25 cellular contexts compared by ENCODE assay signal in genomic region chr6:127058027-127058426, GRCh38.
DNase-seq lines count a peak whose midpoint lies in the region; ATAC-seq and TF ChIP-seq lines count a peak whose summit lies in the region.
"Had no signal": no experiment of that assay in that cellular context is flagged by ENCODE, and none has a peak within 500 bp of the region (broad histone marks: within the 10 kb centered on the region; RNA-seq: fewer than 3 reads in every experiment).

No MANE protein-coding gene starts in this region.

- H3K9ac ChIP-seq in IMR-90 (ENCODE audit: low read depth, low read length) = no peak overlapping the region
- H3K9ac ChIP-seq: BLaER1 treated with 17β-estradiol and CSF1 and Interleukin-3, amounts not matched to agents 10 nM and 100 nM; parathyroid adenoma had no signal

- no peak overlapping the region for H4K5ac ChIP-seq in IMR-90 (ENCODE audit: low read depth, low read length)

- no peak for TF ChIP-seq CTCF in IMR-90 (conservative IDR thresholded peaks at IDR 0.05; ENCODE audit: low read depth, low read length)
- TF ChIP-seq CTCF in astrocyte of the cerebellum (IDR thresholded peaks at IDR 0.05; ENCODE audit: low read depth, low read length, missing control alignments) = no peak
- no peak for TF ChIP-seq CTCF in fibroblast of villous mesenchyme (IDR thresholded peaks at IDR 0.05; ENCODE audit: insufficient read depth, low read depth, low read length)

- no peak overlapping the region for H2AK5ac ChIP-seq in IMR-90 (ENCODE audit: low read depth, low read length)

- TF ChIP-seq POLR2A in IMR-90 (IDR thresholded peaks at IDR 0.05; ENCODE audit: low read depth, low read length) = no peak

- ATAC-seq in IMR-90 (ENCODE audit: low read depth) = no peak
- ATAC-seq: left colon; natural killer cell treated with Interleukin-12 subunit alpha and Interleukin-12 subunit beta and Interleukin-15 and Interleukin-18, amount 100 ng/mL, for 72 hours had no signal

- no peak overlapping the region for H3K4me3 ChIP-seq in IMR-90 (ENCODE audit: insufficient read depth, low read depth, low read length)
- no peak overlapping the region for H3K4me3 ChIP-seq in astrocyte of the cerebellum (ENCODE audit: low read depth, low read length)
- no peak overlapping the region for H3K4me3 ChIP-seq in fibroblast of villous mesenchyme (ENCODE audit: low read depth, low read length)
- H3K4me3 ChIP-seq in H7 (ENCODE audit: insufficient read depth, low read depth, low read length) = no peak overlapping the region
- H3K4me3 ChIP-seq: BLaER1 treated with 17β-estradiol and CSF1 and Interleukin-3, amounts not matched to agents 10 nM and 100 nM; HAP-1; skin epidermis; upper lobe of left lung had no signal

- 0 out of 2 replicates have a peak, but pooled peaks cover under 1% of the 10 kb centered on the region for H3K4me1 ChIP-seq in IMR-90 (ENCODE audit: control insufficient read depth, insufficient read depth, low read length)
- H3K4me1 ChIP-seq: HAP-1, parathyroid adenoma, upper lobe of left lung had no signal

- H2BK15ac ChIP-seq in IMR-90 (ENCODE audit: low read depth, low read length) = no peak overlapping the region

- H3K14ac ChIP-seq in IMR-90 (replicated peaks; ENCODE audit: low read depth, low read length) = no peak overlapping the region

- H2AK9ac ChIP-seq in IMR-90 (replicated peaks; ENCODE audit: low read depth, low read length, poor library complexity) = no peak overlapping the region

- H3K36me3 ChIP-seq in IMR-90 (ENCODE audit: control insufficient read depth, insufficient read depth, low read length) (no peaks in the 10 kb centered on the region), H7 (replicated peaks; ENCODE audit: control insufficient read depth, insufficient read depth, low read length) (no peaks in the 10 kb centered on the region)
- H3K36me3 ChIP-seq: BLaER1 treated with 17β-estradiol and CSF1 and Interleukin-3, amounts not matched to agents 10 nM and 100 nM; HAP-1; upper lobe of left lung had no signal

- no peak overlapping the region for H3K4ac ChIP-seq in IMR-90 (ENCODE audit: low read depth, low read length)

- no peak for TF ChIP-seq RAD21 in IMR-90 (IDR thresholded peaks at IDR 0.05; ENCODE audit: low read length)

- no peak overlapping the region for H3K56ac ChIP-seq in IMR-90 (ENCODE audit: extremely low read depth, insufficient read depth, low read length)

- CTCF ChIA-PET in IMR-90 (lab: Yijun Ruan, JAX) = interaction anchor here (1.0 kb wide), 1 partner anchor 13 kb away, joined by 3 read pairs; no protein-coding TSS in a partner anchor

- BruUV-seq in IMR-90 (replicated peaks; lab: Mats Ljungman, UMichigan) = no TSS peak

- WGBS in IMR-90 (ENCODE audit: extremely low coverage in 2 of 2, insufficient read length in 1 of 2), 2 experiments = no CpG with 5 or more reads among the region's 2 CpGs

- H3K4me2 ChIP-seq in IMR-90 (ENCODE audit: low read depth, low read length) = no peak overlapping the region
- H3K4me2 ChIP-seq: BLaER1 treated with 17β-estradiol and CSF1 and Interleukin-3, amounts not matched to agents 10 nM and 100 nM had no signal

- H4K20me1 ChIP-seq in IMR-90 (ENCODE audit: insufficient read depth, low read length) = no peaks in the 10 kb centered on the region
- H4K20me1 ChIP-seq: BLaER1 treated with 17β-estradiol and CSF1 and Interleukin-3, amounts not matched to agents 10 nM and 100 nM had no signal

- dilution Hi-C loops in IMR-90 (cut with HindIII; ENCODE audit: low sequenced_read_pairs, unreplicated experiment) = no loop called here

- no peak overlapping the region for H4K91ac ChIP-seq in IMR-90 (ENCODE audit: insufficient read depth, low read depth, low read length)

- no peak overlapping the region for H2BK5ac ChIP-seq in IMR-90 (ENCODE audit: low read depth, low read length, poor library complexity, severe bottlenecking)

- no peak overlapping the region for H3K27ac ChIP-seq in IMR-90 (ENCODE audit: insufficient read depth, low read length)
- H3K27ac ChIP-seq: BLaER1 treated with 17β-estradiol and CSF1 and Interleukin-3, amounts not matched to agents 10 nM and 100 nM; parathyroid adenoma; skin epidermis; upper lobe of left lung had no signal

- peak; percentile 70 for DNase-seq in A172 (ENCODE audit: low spot score)
- peak; percentile 48 for DNase-seq in IMR-90
- DNase-seq in astrocyte of the cerebellum (ENCODE audit: low read depth) = peak; percentile 13
- peak; percentile 27 for DNase-seq in fibroblast of villous mesenchyme (ENCODE audit: low read depth)
- DNase-seq in activated CD4-positive, CD25-positive, alpha-beta regulatory T cell treated with anti-CD3 and anti-CD28 coated beads, Interleukin-2, amount 50 U/mL, for 72 hours = no peak
- no peak for DNase-seq in activated naive CD4-positive, alpha-beta T cell (lab: John Stamatoyannopoulos, UW)
- no peak for DNase-seq in hippocampal formation (lab: John Stamatoyannopoulos, UW)
- no peak for DNase-seq in H7
- DNase-seq: 8988T; activated CD4-positive, alpha-beta T cell treated with anti-CD3 and anti-CD28 coated beads for 48 hours; activated CD8-positive, alpha-beta memory T cell treated with anti-CD3 and anti-CD28 coated beads, Interleukin-2, amount 50 U/mL, for 4 hours; effector CD4-positive, alpha-beta T cell; foreskin melanocyte; KG1; left colon; NCI-H2029 treated with DMSO at 0.1 percent for 48 hours; NCI-H446 treated with DMSO at 0.1 percent for 48 hours; NK-92 treated with Interleukin-12 subunit alpha and Interleukin-12 subunit beta, amount 100 ng/mL, for 24 hours; stimulated activated CD4-positive, alpha-beta T cell treated with anti-CD3 and anti-CD28 coated beads, Interleukin-2, amount 100 ng/mL, for 48 hours; upper lobe of left lung had no signal

- H2AFZ ChIP-seq in IMR-90 (replicated peaks; ENCODE audit: low read length, poor library complexity) = no peak overlapping the region
- H2AFZ ChIP-seq: parathyroid adenoma had no signal

- no peaks in the 10 kb centered on the region; the same call in 1 of the 2 replicates for H3K9me3 ChIP-seq in IMR-90 (ENCODE audit: control insufficient read depth, insufficient read depth, low read length)
- H3K9me3 ChIP-seq: HAP-1, upper lobe of left lung had no signal

- H2BK20ac ChIP-seq in IMR-90 (ENCODE audit: low read depth, low read length) = no peak overlapping the region

- intact Hi-C loops in IMR-90 (cut with micrococcal nuclease) = no loop called here

- in situ Hi-C loops in IMR-90 (cut with MboI; ENCODE audit: low sequenced_read_pairs) (no loop called here), astrocyte of the cerebellum (cut with HindIII; ENCODE audit: low sequenced_read_pairs) (no loop called here)

- H3K27me3 ChIP-seq in IMR-90 (ENCODE audit: control insufficient read depth, insufficient read depth, low read length) (no peaks in the 10 kb centered on the region), H7 (ENCODE audit: control insufficient read depth, insufficient read depth, low read length) (no peaks in the 10 kb centered on the region)
- H3K27me3 ChIP-seq: BLaER1 treated with 17β-estradiol and CSF1 and Interleukin-3, amounts not matched to agents 10 nM and 100 nM; upper lobe of left lung had no signal

- POLR2A ChIA-PET in IMR-90 (lab: Charles Lee; ENCODE audit: unreplicated experiment) = no interaction called here

- H3K18ac ChIP-seq in IMR-90 (ENCODE audit: low read depth, low read length) = no peak overlapping the region

- no peak overlapping the region for H4K8ac ChIP-seq in IMR-90 (ENCODE audit: low read depth in 2 of 2, low read length in 2 of 2)

- no peak overlapping the region for H2BK120ac ChIP-seq in IMR-90 (ENCODE audit: low read depth, low read length)

- H3K79me1 ChIP-seq in IMR-90 (ENCODE audit: low read depth in 1 of 2, low read length in 2 of 2) = no peaks in the 10 kb centered on the region

- H3K9me1 ChIP-seq in IMR-90 (ENCODE audit: insufficient read depth, low read length) = no peaks in the 10 kb centered on the region; the same call in 1 of the 2 replicates

- no peak overlapping the region for H3K23ac ChIP-seq in IMR-90 (ENCODE audit: low read depth, low read length)

TF ChIP-seq in IMR-90, 13 proteins besides CTCF, POLR2A, EP300 and RAD21:
- TF ChIP-seq NFE2L2 (IDR thresholded peaks at IDR 0.05; ENCODE audit: low read depth, low read length) (no peak), MAZ (IDR thresholded peaks at IDR 0.05; ENCODE audit: borderline replicate concordance, low read depth, low read length) (no peak), USF2 (IDR thresholded peaks at IDR 0.05; ENCODE audit: low read depth, low read length) (no peak), CEBPB (IDR thresholded peaks at IDR 0.05; ENCODE audit: low read depth, low read length) (no peak), SMC3 (IDR thresholded peaks at IDR 0.05; ENCODE audit: low read depth, low read length) (no peak), ELK1 (IDR thresholded peaks at IDR 0.05; ENCODE audit: borderline replicate concordance, low read depth, low read length) (no peak), CHD1 (IDR thresholded peaks at IDR 0.05; ENCODE audit: low read depth, low read length) (no peak), RCOR1 (IDR thresholded peaks at IDR 0.05; ENCODE audit: insufficient replicate concordance, low read length) (no peak), MXI1 (IDR thresholded peaks at IDR 0.05; ENCODE audit: borderline replicate concordance, low read depth, low read length) (no peak), RFX5 (IDR thresholded peaks at IDR 0.05; ENCODE audit: low read depth, low read length) (no peak), MAFK (IDR thresholded peaks at IDR 0.05; ENCODE audit: low read depth, low read length) (no peak), BHLHE40 (IDR thresholded peaks at IDR 0.05; ENCODE audit: low read depth, low read length) (no peak)

Comparison
In these comparisons a context has a peak if more than half of its experiments do, and no peak if none do; other contexts are left out.
1. DNase-seq: peak in A172 (single experiment), IMR-90 (single experiment), astrocyte of the cerebellum (single experiment) and fibroblast of villous mesenchyme (single experiment); none in activated CD4-positive, CD25-positive, alpha-beta regulatory T cell treated with anti-CD3 and anti-CD28 coated beads, Interleukin-2, amount 50 U/mL, for 72 hours (single experiment), activated naive CD4-positive, alpha-beta T cell (0 of 4), hippocampal formation (0 of 2) and H7 (single experiment).